In the genomic region with DNA sequence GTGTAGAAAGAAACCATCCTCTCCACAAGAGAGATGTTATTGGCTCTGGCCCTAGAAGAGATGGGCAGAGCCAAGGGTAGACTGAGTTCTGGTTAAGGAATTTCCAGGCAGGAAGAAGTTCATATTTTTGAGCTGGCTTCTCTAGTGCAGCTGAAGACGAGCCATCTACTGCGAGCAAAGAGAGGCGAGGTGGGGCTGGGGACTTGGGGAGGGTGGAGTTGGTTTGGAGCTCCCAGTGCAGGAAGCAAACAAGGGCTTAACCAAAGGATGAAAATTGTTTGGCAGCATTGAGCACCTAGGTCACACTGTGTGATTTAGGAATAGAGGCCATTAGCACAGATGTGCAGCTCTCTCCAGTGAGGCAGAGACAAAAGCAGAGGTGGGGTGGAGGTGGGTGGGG, we compare ENCODE assay signal across 18 cellular contexts.
DNase-seq lines count a peak whose midpoint lies in the region; ATAC-seq, FAIRE-seq and TF ChIP-seq lines count a peak whose summit lies in the region.
"Had no signal": no experiment of that assay in that cellular context is flagged by ENCODE, and none has a peak within 500 bp of the region (broad histone marks: within the 10 kb centered on the region; RNA-seq: fewer than 3 reads in every experiment).

No MANE protein-coding gene starts in this region.

- H3K14ac ChIP-seq in IMR-90 (replicated peaks; ENCODE audit: low read depth, low read length): no peak overlapping the region

- ATAC-seq in IMR-90 (ENCODE audit: low read depth) (no peak), GM19452 (IDR thresholded peaks at IDR 0.05; ENCODE audit: unreplicated experiment) (no peak)
- no peak for ATAC-seq in activated T-cell treated with anti-CD3 and anti-CD28 coated beads, Interleukin-2, amount 50 U/mL, for 72 hours (replicated peaks in 1 of 2)

- no peak for TF ChIP-seq RAD21 in IMR-90 (IDR thresholded peaks at IDR 0.05; ENCODE audit: low read length)

- H2AK5ac ChIP-seq in IMR-90 (ENCODE audit: low read depth, low read length): peak overlapping the region; percentile 45; the same call in 1 of the 2 replicates

- dilution Hi-C loops in IMR-90 (cut with HindIII; ENCODE audit: low sequenced_read_pairs, unreplicated experiment) (no loop called here), endothelial cell of umbilical vein (cut with MboI; ENCODE audit: extremely low pct_ligation_motif_present, low sequenced_read_pairs) (no loop called here)

- H2BK120ac ChIP-seq in IMR-90 (ENCODE audit: low read depth, low read length): peak overlapping the region; percentile 28; the same call in 1 of the 2 replicates

- peaks cover 57% of the 10 kb centered on the region for H3K4me1 Mint-ChIP-seq in mesothelial cell of epicardium
- peaks cover 5% of the 10 kb centered on the region for H3K4me1 Mint-ChIP-seq in activated T-cell treated with anti-CD3 and anti-CD28 coated beads, Interleukin-2, amount 50 U/mL, for 72 hours (ENCODE audit: low read depth)

- in situ Hi-C loops in IMR-90 (cut with MboI; ENCODE audit: low sequenced_read_pairs): no loop called here

- WGBS in IMR-90 (ENCODE audit: extremely low coverage in 2 of 2, insufficient read length in 1 of 2), 2 experiments: no CpG with 5 or more reads among the region's 3 CpGs
- 47 to 48% methylated on average over 3 of the region's 3 CpGs for WGBS in thyroid gland, 2 donors

- no peak overlapping the region for H2BK5ac ChIP-seq in IMR-90 (ENCODE audit: low read depth, low read length, poor library complexity, severe bottlenecking)

- CTCF ChIA-PET in IMR-90 (lab: Yijun Ruan, JAX) (no interaction called here), endothelial cell of umbilical vein (lab: Charles Lee) (interaction anchor here (0.6 to 1.4 kb wide), 7 partner anchors 12 to 307 kb away, joined by 3 to 5 read pairs (median 3); no protein-coding TSS in a partner anchor)

- H4K20me1 ChIP-seq in IMR-90 (ENCODE audit: insufficient read depth, low read length): no peaks in the 10 kb centered on the region
- H4K20me1 ChIP-seq in endothelial cell of umbilical vein (replicated peaks; ENCODE audit: control insufficient read depth, extremely low read depth, insufficient read depth, low read length): no peaks in the 10 kb centered on the region

- intact Hi-C loops in IMR-90 (cut with micrococcal nuclease): no loop called here
- intact Hi-C loops in endothelial cell of umbilical vein (cut with micrococcal nuclease): loop anchor here (2.0 kb wide), 1 partner anchor 235 kb away; no protein-coding TSS in a partner anchor
- intact Hi-C loops in thyroid gland (cut with DNase I): no loop called here

- H3K4me3 Mint-ChIP-seq in mesothelial cell of epicardium: no peak overlapping the region
- no peak overlapping the region for H3K4me3 Mint-ChIP-seq in activated T-cell treated with anti-CD3 and anti-CD28 coated beads, Interleukin-2, amount 50 U/mL, for 72 hours
- H3K4me3 Mint-ChIP-seq: activated T-cell treated with anti-CD3 and anti-CD28 coated beads, Interleukin-2, amount 50 U/mL, for 24 hours had no signal

- H3K4me1 ChIP-seq in IMR-90 (ENCODE audit: control insufficient read depth, insufficient read depth, low read length) (peaks cover 25% of the 10 kb centered on the region), endothelial cell of umbilical vein (ENCODE audit: control insufficient read depth, extremely low read depth, insufficient read depth, low read length) (peaks cover 71% of the 10 kb centered on the region), thyroid gland (peaks cover 49 to 70% of the 10 kb centered on the region in 2 donors)

- H3K27me3 ChIP-seq in IMR-90 (ENCODE audit: control insufficient read depth, insufficient read depth, low read length) (no peaks in the 10 kb centered on the region), endothelial cell of umbilical vein (ENCODE audit: control insufficient read depth in 2 of 2, insufficient read depth in 2 of 2, low read length in 2 of 2) (no peaks in the 10 kb centered on the region), thyroid gland (no peaks in the 10 kb centered on the region)
- H3K27me3 ChIP-seq: neutrophil had no signal

- H3K56ac ChIP-seq in IMR-90 (ENCODE audit: extremely low read depth, insufficient read depth, low read length): no peak overlapping the region

- H3K9ac ChIP-seq in IMR-90 (ENCODE audit: low read depth, low read length) (no peak overlapping the region), endothelial cell of umbilical vein (replicated peaks; ENCODE audit: extremely low read depth, insufficient read depth, low read length) (no peak overlapping the region)

- FAIRE-seq in endothelial cell of umbilical vein (lab: Jason Lieb, UNC): no peak

- H3K36me3 ChIP-seq in IMR-90 (ENCODE audit: control insufficient read depth, insufficient read depth, low read length) (no peaks in the 10 kb centered on the region), endothelial cell of umbilical vein (ENCODE audit: control insufficient read depth in 2 of 2, extremely low read depth in 1 of 2, insufficient read depth in 2 of 2, low read length in 2 of 2) (no peaks in the 10 kb centered on the region), thyroid gland (no peaks in the 10 kb centered on the region)
- H3K36me3 ChIP-seq: neutrophil had no signal

- H3K27me3 Mint-ChIP-seq in mesothelial cell of epicardium (ENCODE audit: low read depth): no peaks in the 10 kb centered on the region
- H3K27me3 Mint-ChIP-seq in activated T-cell treated with anti-CD3 and anti-CD28 coated beads, Interleukin-2, amount 50 U/mL, for 72 hours (ENCODE audit: low read depth): no peaks in the 10 kb centered on the region
- H3K27me3 Mint-ChIP-seq: activated T-cell treated with anti-CD3 and anti-CD28 coated beads, Interleukin-2, amount 50 U/mL, for 24 hours had no signal

- H3K9me3 Mint-ChIP-seq in mesothelial cell of epicardium: no peaks in the 10 kb centered on the region
- H3K9me3 Mint-ChIP-seq in activated T-cell treated with anti-CD3 and anti-CD28 coated beads, Interleukin-2, amount 50 U/mL, for 72 hours: no peaks in the 10 kb centered on the region
- H3K9me3 Mint-ChIP-seq: activated T-cell treated with anti-CD3 and anti-CD28 coated beads, Interleukin-2, amount 50 U/mL, for 24 hours had no signal

- peak overlapping the region; percentile 27; the same call in 1 of the 2 replicates for H3K4ac ChIP-seq in IMR-90 (ENCODE audit: low read depth, low read length)

- BruUV-seq in IMR-90 (replicated peaks; lab: Mats Ljungman, UMichigan): no TSS peak
- BruUV-seq in endothelial cell of umbilical vein (replicated peaks; lab: Mats Ljungman, UMichigan): no TSS peak

- DNase-seq in IMR-90 (no peak), endothelial cell of umbilical vein (ENCODE audit: low read depth, low spot score) (no peak), mesothelial cell of epicardium (ENCODE audit: low spot score in 2 of 2, unreplicated experiment in 2 of 2) (no peak), thyroid gland (no peak), globus pallidus (ENCODE audit: low spot score) (no peak), NCI-H510A treated with DMSO at 0.1 percent for 48 hours (lab: John Stamatoyannopoulos, UW) (no peak)
- DNase-seq in activated T-cell treated with anti-CD3 and anti-CD28 coated beads, Interleukin-2, amount 50 U/mL, for 72 hours: no peak
- DNase-seq: activated CD4-positive, alpha-beta T cell treated with anti-CD3 and anti-CD28 coated beads for 1 hour; activated T-cell treated with anti-CD3 and anti-CD28 coated beads, Interleukin-2, amount 50 U/mL, for 24 hours; amniotic stem cell; foreskin melanocyte; MM.1S; stimulated activated CD4-positive, alpha-beta T cell treated with anti-CD3 and anti-CD28 coated beads, Interleukin-15, amount 100 ng/mL, for 24 hours; SW 1271 had no signal

- H3K9me3 ChIP-seq in IMR-90 (ENCODE audit: control insufficient read depth, insufficient read depth, low read length): no peaks in the 10 kb centered on the region
- H3K9me3 ChIP-seq in endothelial cell of umbilical vein (replicated peaks; ENCODE audit: control insufficient read depth, insufficient read depth, low read length): no peaks in the 10 kb centered on the region
- no peaks in the 10 kb centered on the region for H3K9me3 ChIP-seq in thyroid gland
- H3K9me3 ChIP-seq: neutrophil had no signal

- H4K91ac ChIP-seq in IMR-90 (ENCODE audit: insufficient read depth, low read depth, low read length): peak overlapping the region; percentile 28; the same call in 1 of the 2 replicates

- POLR2A ChIA-PET in IMR-90 (lab: Charles Lee; ENCODE audit: unreplicated experiment) (no interaction called here), endothelial cell of umbilical vein (lab: Charles Lee) (interaction anchor here (0.9 kb wide), 2 partner anchors 15 to 303 kb away, joined by 3 read pairs; no protein-coding TSS in a partner anchor)

- H3K36me3 Mint-ChIP-seq in mesothelial cell of epicardium: no peaks in the 10 kb centered on the region
- H3K36me3 Mint-ChIP-seq in activated T-cell treated with anti-CD3 and anti-CD28 coated beads, Interleukin-2, amount 50 U/mL, for 72 hours (ENCODE audit: insufficient read depth in 2 of 2): no peaks in the 10 kb centered on the region

- no peak overlapping the region for H2AFZ ChIP-seq in IMR-90 (replicated peaks; ENCODE audit: low read length, poor library complexity)
- H2AFZ ChIP-seq in endothelial cell of umbilical vein (ENCODE audit: low read depth, low read length): peak overlapping the region; percentile 32

- H3K27ac ChIP-seq in IMR-90 (ENCODE audit: insufficient read depth, low read length) (no peak overlapping the region), endothelial cell of umbilical vein (ENCODE audit: insufficient read depth, low read depth, low read length) (peak overlapping the region; percentile 71), thyroid gland (peak overlapping the region; percentile 68 to 84 (median 73))
- H3K27ac ChIP-seq: C4-2B had no signal

- H4K8ac ChIP-seq in IMR-90 (ENCODE audit: low read depth in 2 of 2, low read length in 2 of 2): no peak overlapping the region

- peaks cover 0 to 11% of the 10 kb centered on the region in 2 experiments; a peak in 1 of 4 replicates for H3K79me1 ChIP-seq in IMR-90 (ENCODE audit: low read depth in 1 of 2, low read length in 2 of 2)

- H4K5ac ChIP-seq in IMR-90 (ENCODE audit: low read depth, low read length): no peak overlapping the region

- 0 out of 3 replicates have a peak overlapping the region, but pooled peaks have one; percentile 69 for H2BK15ac ChIP-seq in IMR-90 (ENCODE audit: low read depth, low read length)

- TF ChIP-seq CTCF in IMR-90 (conservative IDR thresholded peaks at IDR 0.05; ENCODE audit: low read depth, low read length) (no peak), endothelial cell of umbilical vein (IDR thresholded peaks at IDR 0.05; ENCODE audit: extremely low read depth in 1 of 2, insufficient read depth in 1 of 2, low read depth in 1 of 2, low read length in 2 of 2) (no peak), mesothelial cell of epicardium (IDR thresholded peaks at IDR 0.05; ENCODE audit: unreplicated experiment) (no peak), thyroid gland (IDR thresholded peaks at IDR 0.05) (no peak)

- H3K9me1 ChIP-seq in IMR-90 (ENCODE audit: insufficient read depth, low read length): peaks cover 24% of the 10 kb centered on the region
- no peaks in the 10 kb centered on the region for H3K9me1 ChIP-seq in endothelial cell of umbilical vein (replicated peaks; ENCODE audit: control insufficient read depth, extremely low read depth, insufficient read depth, low read length)

- H3K23ac ChIP-seq in IMR-90 (ENCODE audit: low read depth, low read length): no peak overlapping the region

- H3K4me2 ChIP-seq in IMR-90 (ENCODE audit: low read depth, low read length) (no peak overlapping the region), endothelial cell of umbilical vein (ENCODE audit: insufficient read depth, low read length) (peak overlapping the region; percentile 39)

- H3K18ac ChIP-seq in IMR-90 (ENCODE audit: low read depth, low read length): no peak overlapping the region

- H2BK20ac ChIP-seq in IMR-90 (ENCODE audit: low read depth, low read length): no peak overlapping the region; the same call in 1 of the 2 replicates

- no peak overlapping the region for H2AK9ac ChIP-seq in IMR-90 (replicated peaks; ENCODE audit: low read depth, low read length, poor library complexity)

- no peaks in the 10 kb centered on the region for H3K79me2 ChIP-seq in endothelial cell of umbilical vein (ENCODE audit: control insufficient read depth, insufficient read depth, low read length)

- TF ChIP-seq POLR2A in IMR-90 (IDR thresholded peaks at IDR 0.05; ENCODE audit: low read depth, low read length) (no peak), endothelial cell of umbilical vein (IDR thresholded peaks at IDR 0.05; ENCODE audit: low read depth, low read length) (no peak), thyroid gland (IDR thresholded peaks at IDR 0.05) (no peak)

- H3K27ac Mint-ChIP-seq in mesothelial cell of epicardium: peak overlapping the region; percentile 31
- no peak overlapping the region for H3K27ac Mint-ChIP-seq in activated T-cell treated with anti-CD3 and anti-CD28 coated beads, Interleukin-2, amount 50 U/mL, for 72 hours
- H3K27ac Mint-ChIP-seq: activated T-cell treated with anti-CD3 and anti-CD28 coated beads, Interleukin-2, amount 50 U/mL, for 24 hours had no signal

- H3K4me3 ChIP-seq in IMR-90 (ENCODE audit: insufficient read depth, low read depth, low read length): no peak overlapping the region
- H3K4me3 ChIP-seq in endothelial cell of umbilical vein (replicated peaks in 1 of 3; ENCODE audit: insufficient read depth in 1 of 3, low read depth in 1 of 3, low read length in 3 of 3): no peak overlapping the region
- no peak overlapping the region for H3K4me3 ChIP-seq in thyroid gland (replicated peaks in 1 of 3)
- H3K4me3 ChIP-seq: coronary artery had no signal
